ENCODE assay signal across 17 cellular contexts in genomic region chr7:24580283-24580946, GRCh38. TPM values are rescaled to one million over a fixed set of nuclear protein-coding genes. Genes with fewer than 3 reads are reported as not detected.
A peak's percentile ranks its signal among the peaks of the same experiment; 100 is the strongest.
DNase-seq lines count a peak whose midpoint lies in the region; ATAC-seq and TF ChIP-seq lines count a peak whose summit lies in the region.
"Had no signal": no experiment of that assay in that cellular context is flagged by ENCODE, and none has a peak within 500 bp of the region (broad histone marks: within the 10 kb centered on the region; RNA-seq: fewer than 3 reads in every experiment).

No MANE protein-coding gene starts in this region.

- no peak for TF ChIP-seq CTCF in fibroblast of lung (conservative IDR thresholded peaks at IDR 0.05 in 1 of 2, IDR thresholded peaks at IDR 0.05 in 1 of 2; ENCODE audit: low read depth in 1 of 2, low read length in 2 of 2)

- no peak overlapping the region for H3K4me3 ChIP-seq in fibroblast of lung (replicated peaks in 1 of 4; ENCODE audit: control extremely low read depth in 1 of 4, insufficient read depth in 1 of 4, low read depth in 3 of 4, low read length in 4 of 4)
- H3K4me3 ChIP-seq: right atrium auricular region, SJCRH30 had no signal

- H2AFZ ChIP-seq in fibroblast of lung (ENCODE audit: low read length), result no peak overlapping the region

- no peaks in the 10 kb centered on the region for H3K9me3 ChIP-seq in fibroblast of lung (ENCODE audit: control insufficient read depth, insufficient read depth, low read depth, low read length)
- H3K9me3 ChIP-seq: right atrium auricular region had no signal

- no peak for TF ChIP-seq POLR2A in erythroblast (IDR thresholded peaks at IDR 0.05; ENCODE audit: low read length)

- no peak overlapping the region for H3K9ac ChIP-seq in fibroblast of lung (ENCODE audit: insufficient read depth, low read length)

- H3K4me1 ChIP-seq in fibroblast of lung (ENCODE audit: control insufficient read depth, extremely low read depth, insufficient read depth, low read length), result no peaks in the 10 kb centered on the region
- H3K4me1 ChIP-seq: right atrium auricular region, SJCRH30 had no signal

- H3K79me2 ChIP-seq in fibroblast of lung (ENCODE audit: control insufficient read depth, insufficient read depth, low read length), result peaks cover 21% of the 10 kb centered on the region

- H3K4me2 ChIP-seq in fibroblast of lung (ENCODE audit: extremely low read depth, insufficient read depth, low read length), result no peak overlapping the region

- no peaks in the 10 kb centered on the region for H4K20me1 ChIP-seq in fibroblast of lung (ENCODE audit: control insufficient read depth, extremely low read depth, insufficient read depth, low read length)

- DNase-seq in A172 (ENCODE audit: low spot score), result peak; percentile 11
- peak; percentile 36 for DNase-seq in HCEC 1CT
- peak; percentile 27 for DNase-seq in NCI-H748 (lab: John Stamatoyannopoulos, UW; ENCODE audit: unreplicated experiment)
- DNase-seq in fibroblast of lung (ENCODE audit: low read depth in 2 of 2), result peak; percentile 20 to 64
- no peak for DNase-seq in erythroblast (lab: John Stamatoyannopoulos, UW)
- no peak for DNase-seq in putamen (ENCODE audit: low spot score)
- DNase-seq: central memory CD4-positive, alpha-beta T cell; DMS79; effector CD8-positive, alpha-beta T cell; midbrain; NCI-H1092 treated with DMSO at 0.1 percent for 48 hours; SJCRH30; T-helper 2 cell; trophoblast cell had no signal

- no peak for ATAC-seq in HG03108 (IDR thresholded peaks at IDR 0.05; ENCODE audit: unreplicated experiment)
- no peak for ATAC-seq in GM19467 (IDR thresholded peaks at IDR 0.05; ENCODE audit: unreplicated experiment)

- no peak overlapping the region for H3K27ac ChIP-seq in fibroblast of lung (ENCODE audit: insufficient read depth, low read length)
- H3K27ac ChIP-seq: right atrium auricular region, SJCRH30 had no signal

- H3K27me3 ChIP-seq in fibroblast of lung (ENCODE audit: control insufficient read depth, insufficient read depth, low read length), result no peaks in the 10 kb centered on the region
- H3K27me3 ChIP-seq: right atrium auricular region, SJCRH30 had no signal

- H3K36me3 ChIP-seq in fibroblast of lung (ENCODE audit: control insufficient read depth, insufficient read depth, low read length), result no peaks in the 10 kb centered on the region
- H3K36me3 ChIP-seq: right atrium auricular region had no signal

RNA-seq across cellular contexts. Expression of gene PALS2, which starts 7.2 kb away (rescaled TPM):
- total RNA-seq in A172 (2014; rRNA removed; shearing (Covaris generic)), result 30.9 and 38.9 TPM in 2 replicates
- total RNA-seq in fibroblast of lung, result 18.5 and 27.0 TPM in 2 replicates
- polyA plus RNA-seq in fibroblast of lung, result 12.0 and 13.0 TPM in 2 replicates
- 6.6 and 11.5 TPM in 2 replicates for polyA plus RNA-seq in fibroblast of lung (2012)
- 1.6 and 6.5 TPM in 2 replicates for polyA minus RNA-seq in fibroblast of lung (ENCODE audit: low replicate concordance)

Comparison
In these comparisons a context has a peak if more than half of its experiments do, and no peak if none do; other contexts are left out.
1. DNase-seq: peak in A172 (single experiment), HCEC 1CT (single experiment), NCI-H748 (single experiment) and fibroblast of lung (2 of 2); none in erythroblast (0 of 2) and putamen (single experiment).